Comparison of ENCODE assay signal across 8 cellular contexts in the genomic region with DNA sequence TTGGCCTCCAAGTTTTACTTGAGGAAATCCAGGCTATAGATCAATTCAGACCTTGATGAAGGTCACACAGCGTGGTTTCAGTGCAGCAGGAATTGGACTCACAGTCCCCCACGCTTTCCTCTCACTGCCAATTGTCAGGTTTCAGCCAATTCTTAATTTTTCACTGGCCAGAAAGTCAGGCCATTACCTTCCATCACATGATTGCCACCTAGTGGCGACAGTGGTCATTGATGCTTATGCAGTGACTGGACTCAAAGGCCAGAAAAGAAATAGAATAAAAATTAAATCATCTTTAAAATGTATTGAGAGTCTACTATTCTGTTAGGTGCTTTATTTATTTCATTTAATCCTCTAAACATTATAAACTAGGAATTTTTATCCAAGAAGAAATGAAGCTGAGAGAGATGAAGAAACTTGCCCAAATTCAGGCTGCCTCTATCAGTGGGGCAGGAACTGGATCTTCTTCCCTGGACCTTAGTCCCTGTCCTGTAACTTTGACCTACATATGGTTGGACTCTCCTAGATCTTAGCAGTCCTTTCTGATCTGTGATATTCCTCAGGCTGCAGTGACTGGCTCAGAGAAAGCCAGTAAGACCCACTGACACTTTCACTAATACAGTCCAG.
DNase-seq lines count a peak whose midpoint lies in the region; ATAC-seq and FAIRE-seq lines count a peak whose summit lies in the region.

No MANE protein-coding gene starts in this region.

- ATAC-seq in HG03196 (IDR thresholded peaks at IDR 0.05; ENCODE audit: unreplicated experiment): peak; percentile 70

- intact Hi-C loops in activated CD4-positive, alpha-beta memory T cell treated with anti-CD3 and anti-CD28 coated beads for 36 hours (cut with micrococcal nuclease): loop anchor here (1.0 to 2.0 kb wide), 3 partner anchors 36 to 244 kb away; no protein-coding TSS in a partner anchor

- H3K27me3 Mint-ChIP-seq in activated CD4-positive, alpha-beta memory T cell treated with anti-CD3 and anti-CD28 coated beads for 36 hours: no peaks in the 10 kb centered on the region

- no peak overlapping the region for H3K4me3 ChIP-seq in effector memory CD4-positive, alpha-beta T cell (ENCODE audit: insufficient read depth, low read depth, low read length, poor library complexity, severe bottlenecking)

- H3K4me3 Mint-ChIP-seq in activated CD4-positive, alpha-beta memory T cell treated with anti-CD3 and anti-CD28 coated beads for 36 hours: no peak overlapping the region

- no peak overlapping the region for H3K27ac ChIP-seq in effector memory CD4-positive, alpha-beta T cell (ENCODE audit: insufficient read depth, low read length, poor library complexity, severe bottlenecking)

- H3K4me1 ChIP-seq in effector memory CD4-positive, alpha-beta T cell (ENCODE audit: control insufficient read depth, insufficient read depth, low read length, poor library complexity, severe bottlenecking): no peaks in the 10 kb centered on the region

- H3K27ac Mint-ChIP-seq in activated CD4-positive, alpha-beta memory T cell treated with anti-CD3 and anti-CD28 coated beads for 36 hours: no peak overlapping the region

- no peaks in the 10 kb centered on the region for H3K36me3 Mint-ChIP-seq in activated CD4-positive, alpha-beta memory T cell treated with anti-CD3 and anti-CD28 coated beads for 36 hours

- H3K9me3 Mint-ChIP-seq in activated CD4-positive, alpha-beta memory T cell treated with anti-CD3 and anti-CD28 coated beads for 36 hours: no peaks in the 10 kb centered on the region

- no peaks in the 10 kb centered on the region for H3K36me3 ChIP-seq in effector memory CD4-positive, alpha-beta T cell (ENCODE audit: control insufficient read depth, insufficient read depth, low read length)

- H3K27me3 ChIP-seq in effector memory CD4-positive, alpha-beta T cell (replicated peaks; ENCODE audit: control insufficient read depth, insufficient read depth, low read length, poor library complexity, severe bottlenecking): no peaks in the 10 kb centered on the region

- no peaks in the 10 kb centered on the region for H3K9me3 ChIP-seq in effector memory CD4-positive, alpha-beta T cell (ENCODE audit: control insufficient read depth, low read length)

- FAIRE-seq in GM19239 (lab: Jason Lieb, UNC): peak; percentile 78

- no peaks in the 10 kb centered on the region for H3K4me1 Mint-ChIP-seq in activated CD4-positive, alpha-beta memory T cell treated with anti-CD3 and anti-CD28 coated beads for 36 hours (ENCODE audit: low read depth)

- POLR2A ChIA-PET in activated CD4-positive, alpha-beta memory T cell treated with anti-CD3 and anti-CD28 coated beads for 36 hours (lab: Charles Lee): no interaction called here

- peak; percentile 27 for DNase-seq in CMK (ENCODE audit: low read depth)
- DNase-seq in GM19239 (ENCODE audit: insufficient read length, low spot score): peak; percentile 28
- peak; percentile 72 to 74 for DNase-seq in NCI-H446 (lab: John Stamatoyannopoulos, UW)
- peak; percentile 75 for DNase-seq in activated CD4-positive, alpha-beta memory T cell treated with anti-CD3 and anti-CD28 coated beads for 36 hours
- peak; percentile 4 to 32 (median 14) for DNase-seq in effector memory CD4-positive, alpha-beta T cell
- DNase-seq in middle frontal gyrus (ENCODE audit: extremely low spot score, low spot score): peak; percentile 58
- peak; percentile 6 to 42 for DNase-seq in stimulated activated CD8-positive, alpha-beta memory T cell treated with anti-CD3 and anti-CD28 coated beads, Interleukin-4, amount 100 ng/mL, for 4 hours (ENCODE audit: low read depth in 2 of 2, low spot score in 1 of 2)

- CTCF ChIA-PET in activated CD4-positive, alpha-beta memory T cell treated with anti-CD3 and anti-CD28 coated beads for 36 hours (lab: Charles Lee): interaction anchor here (0.7 to 2.6 kb wide), 13 partner anchors 10 to 245 kb away, joined by 3 to 29 read pairs (median 5); no protein-coding TSS in a partner anchor

Comparison
In these comparisons a context has a peak if more than half of its experiments do, and no peak if none do; other contexts are left out.
1. DNase-seq: peak in every context shown above with its lines; median percentile 75 in activated CD4-positive, alpha-beta memory T cell treated with anti-CD3 and anti-CD28 coated beads for 36 hours; 73 in NCI-H446; 58 in middle frontal gyrus; 28 in GM19239; 27 in CMK; 24 in stimulated activated CD8-positive, alpha-beta memory T cell treated with anti-CD3 and anti-CD28 coated beads, Interleukin-4, amount 100 ng/mL, for 4 hours; 14 in effector memory CD4-positive, alpha-beta T cell.